In the genomic region with DNA sequence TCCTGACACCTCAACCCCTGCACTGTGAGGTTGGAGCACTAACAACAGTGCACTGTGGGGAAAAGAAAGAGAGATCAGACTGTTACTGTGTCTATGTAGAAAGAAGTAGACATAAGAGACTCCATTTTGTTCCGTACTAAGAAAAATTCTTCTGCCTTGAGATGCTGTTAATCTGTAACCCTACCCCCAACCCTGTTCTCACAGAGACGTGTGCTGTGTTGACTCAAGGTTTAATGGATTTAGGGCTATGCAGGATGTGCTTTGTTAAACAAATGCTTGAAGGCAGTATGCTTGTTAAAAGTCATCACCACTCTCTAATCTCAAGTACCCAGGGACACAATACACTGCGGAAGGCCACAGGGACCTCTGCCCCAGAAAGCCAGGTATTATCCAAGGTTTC, we compare ENCODE assay signal across 8 cellular contexts. TPM values are rescaled to one million over a fixed set of nuclear protein-coding genes. Genes with fewer than 3 reads are reported as not detected.
A peak's percentile ranks its signal among the peaks of the same experiment; 100 is the strongest.
DNase-seq lines count a peak whose midpoint lies in the region; ATAC-seq and TF ChIP-seq lines count a peak whose summit lies in the region.
"Not testable (repeated sequence)": the region's sequence is repeated elsewhere in the genome, so short reads cannot be mapped to it uniquely, and the experiment has no call there.

No MANE protein-coding gene starts in this region.

- not testable (repeated sequence) for H3K27me3 ChIP-seq in ACC112 (ENCODE audit: insufficient read depth, low read length); Karpas-422 (ENCODE audit: low read length); fibroblast of lung (ENCODE audit: control insufficient read depth, insufficient read depth, low read length); iPS-20b (ENCODE audit: insufficient read depth, low read length); neuron (ENCODE audit: insufficient read depth, low read length)

- H3K4me1 Mint-ChIP-seq in WTC11 (peaks cover 72% of the 10 kb centered on the region), type B pancreatic cell (ENCODE audit: unreplicated experiment) (peaks cover 18% of the 10 kb centered on the region)

- peaks cover 15% of the 10 kb centered on the region for H3K9me3 ChIP-seq in ES-I3 (ENCODE audit: control insufficient read depth, insufficient read depth, low read length)
- peaks cover 46% of the 10 kb centered on the region for H3K9me3 ChIP-seq in Karpas-422 (ENCODE audit: low read length)
- not testable (repeated sequence) for H3K9me3 ChIP-seq in fibroblast of lung (ENCODE audit: control insufficient read depth, insufficient read depth, low read depth, low read length)
- H3K9me3 ChIP-seq in iPS-20b (ENCODE audit: insufficient read depth, low read depth, low read length) = peaks cover 37% of the 10 kb centered on the region
- H3K9me3 ChIP-seq in neuron (ENCODE audit: low read length) = peaks cover 29% of the 10 kb centered on the region

- not testable (repeated sequence) for H4K20me1 ChIP-seq in Karpas-422 (ENCODE audit: insufficient read depth, low read depth, low read length); fibroblast of lung (ENCODE audit: control insufficient read depth, extremely low read depth, insufficient read depth, low read length)

- H3K27ac ChIP-seq in ACC112 (ENCODE audit: low read depth, low read length) = peak overlapping the region; percentile 47; the same call in 1 of the 2 replicates
- H3K27ac ChIP-seq in Karpas-422 (ENCODE audit: low read length); fibroblast of lung (ENCODE audit: insufficient read depth, low read length): not testable (repeated sequence)
- H3K27ac ChIP-seq in iPS-20b (ENCODE audit: low read length) = peak overlapping the region; percentile 97

- POLR2A ChIA-PET in WTC11 (lab: Charles Lee) = not testable (repeated sequence)

- not testable (repeated sequence) for DNase-seq in Karpas-422; WTC11 (ENCODE audit: low spot score); fibroblast of lung (ENCODE audit: low read depth in 2 of 2); type B pancreatic cell (ENCODE audit: extremely low spot score, unreplicated experiment)

- H3K4me2 ChIP-seq in Karpas-422 (ENCODE audit: low read depth, low read length, poor library complexity, severe bottlenecking); fibroblast of lung (ENCODE audit: extremely low read depth, insufficient read depth, low read length): not testable (repeated sequence)

- not testable (repeated sequence) for TF ChIP-seq CTCF in WTC11 (IDR thresholded peaks at IDR 0.05); fibroblast of lung (conservative IDR thresholded peaks at IDR 0.05 in 1 of 2, IDR thresholded peaks at IDR 0.05 in 1 of 2; ENCODE audit: low read depth in 1 of 2, low read length in 2 of 2); type B pancreatic cell (conservative IDR thresholded peaks at IDR 0.05)

- H3K27ac Mint-ChIP-seq in WTC11 = peak overlapping the region; percentile 100
- H3K27ac Mint-ChIP-seq in type B pancreatic cell = not testable (repeated sequence)

- not testable (repeated sequence) for ATAC-seq in WTC11

- H3K79me2 ChIP-seq in ACC112 (ENCODE audit: control insufficient read depth, insufficient read depth, low read length, unreplicated experiment) = peaks cover 30% of the 10 kb centered on the region
- peaks cover 41% of the 10 kb centered on the region for H3K79me2 ChIP-seq in Karpas-422 (ENCODE audit: low read length)
- H3K79me2 ChIP-seq in fibroblast of lung (ENCODE audit: control insufficient read depth, insufficient read depth, low read length) = peaks cover 15% of the 10 kb centered on the region

- peaks cover 53% of the 10 kb centered on the region for H3K36me3 Mint-ChIP-seq in WTC11
- H3K36me3 Mint-ChIP-seq in type B pancreatic cell = peaks cover 38% of the 10 kb centered on the region

- H3K9me3 Mint-ChIP-seq in WTC11 (peaks cover 20% of the 10 kb centered on the region), type B pancreatic cell (peaks cover 27% of the 10 kb centered on the region)

- not testable (repeated sequence) for H2AFZ ChIP-seq in ACC112 (ENCODE audit: low read length, unreplicated experiment)
- peak overlapping the region; percentile 94 for H2AFZ ChIP-seq in Karpas-422 (ENCODE audit: low read length)
- peak overlapping the region; percentile 41 for H2AFZ ChIP-seq in fibroblast of lung (ENCODE audit: low read length)
- peak overlapping the region; percentile 64 for H2AFZ ChIP-seq in neuron (ENCODE audit: low read depth, low read length)

- H3K4me1 ChIP-seq in ACC112 (ENCODE audit: control insufficient read depth, insufficient read depth, low read length, unreplicated experiment); ES-I3 (ENCODE audit: insufficient read depth, low read length); Karpas-422 (ENCODE audit: low read length); fibroblast of lung (ENCODE audit: control insufficient read depth, extremely low read depth, insufficient read depth, low read length); neuron (ENCODE audit: insufficient read depth, low read length): not testable (repeated sequence)
- peaks cover 21% of the 10 kb centered on the region for H3K4me1 ChIP-seq in iPS-20b (ENCODE audit: insufficient read depth, low read length)

- H3K4me3 ChIP-seq in ACC112 (ENCODE audit: low read depth, low read length) = 0 out of 2 replicates have a peak overlapping the region, but pooled peaks have one; percentile 96
- H3K4me3 ChIP-seq in Karpas-422 (ENCODE audit: low read length) = 0 out of 2 replicates have a peak overlapping the region, but pooled peaks have one; percentile 89
- H3K4me3 ChIP-seq in fibroblast of lung (replicated peaks in 1 of 4; ENCODE audit: control extremely low read depth in 1 of 4, insufficient read depth in 1 of 4, low read depth in 3 of 4, low read length in 4 of 4); neuron (ENCODE audit: low read length): not testable (repeated sequence)
- peak overlapping the region; percentile 93 for H3K4me3 ChIP-seq in iPS-20b (ENCODE audit: low read length)

- CTCF ChIA-PET in WTC11 (lab: Charles Lee) = not testable (repeated sequence)

- H3K9ac ChIP-seq in ES-I3 (ENCODE audit: low read depth, low read length) (peak overlapping the region; percentile 100; the same call in 1 of the 2 replicates), iPS-20b (ENCODE audit: low read depth, low read length) (peak overlapping the region; percentile 98)
- not testable (repeated sequence) for H3K9ac ChIP-seq in Karpas-422 (ENCODE audit: low read length); fibroblast of lung (ENCODE audit: insufficient read depth, low read length)

- H3K4me3 Mint-ChIP-seq in WTC11 (peak overlapping the region; percentile 99), type B pancreatic cell (peak overlapping the region; percentile 39)

- not testable (repeated sequence) for H3K27me3 Mint-ChIP-seq in WTC11 (ENCODE audit: low read depth)
- H3K27me3 Mint-ChIP-seq in type B pancreatic cell = peaks cover 29% of the 10 kb centered on the region

- H3K36me3 ChIP-seq in ACC112 (ENCODE audit: insufficient read depth, low read length); fibroblast of lung (ENCODE audit: control insufficient read depth, insufficient read depth, low read length): not testable (repeated sequence)
- H3K36me3 ChIP-seq in ES-I3 (ENCODE audit: insufficient read depth, low read length) = peaks cover 10% of the 10 kb centered on the region
- H3K36me3 ChIP-seq in Karpas-422 (ENCODE audit: insufficient read depth, low read length) = peaks cover 33% of the 10 kb centered on the region
- peaks cover 27% of the 10 kb centered on the region for H3K36me3 ChIP-seq in iPS-20b (ENCODE audit: insufficient read depth, low read depth, low read length)
- peaks cover 17% of the 10 kb centered on the region for H3K36me3 ChIP-seq in neuron (ENCODE audit: insufficient read depth, low read length)

- not testable (repeated sequence) for H3K9me2 ChIP-seq in Karpas-422 (replicated peaks; ENCODE audit: insufficient read depth, low read length)

RNA-seq across cellular contexts. Expression of gene ZNF649, which starts 0.8 kb away (rescaled TPM):
- total RNA-seq in Karpas-422 (2014; rRNA removed; shearing (Covaris generic); ENCODE audit: low replicate concordance) = 14.0 and 14.5 TPM in 2 replicates
- total RNA-seq in WTC11 (2021) = 55.6 to 64.7 TPM (median 56.0 TPM) in 3 replicates
- total RNA-seq in fibroblast of lung = 6.2 and 6.9 TPM in 2 replicates
- polyA plus RNA-seq in fibroblast of lung = 4.6 and 5.6 TPM in 2 replicates
- polyA plus RNA-seq in fibroblast of lung (2012) = 3.3 and 3.9 TPM in 2 replicates
- polyA minus RNA-seq in fibroblast of lung (ENCODE audit: low replicate concordance) = 1.3 and 6.8 TPM in 2 replicates
- total RNA-seq in type B pancreatic cell (ENCODE audit: low replicate concordance) = 23.6 and 28.8 TPM in 2 replicates

RNA-seq across cellular contexts. Expression of gene ZNF577, which starts 17.9 kb away (rescaled TPM):
- 40.0 and 43.1 TPM in 2 replicates for total RNA-seq in Karpas-422 (2014; rRNA removed; shearing (Covaris generic); ENCODE audit: low replicate concordance)
- total RNA-seq in WTC11 (2021) (41.0 to 45.2 TPM (median 41.5 TPM) in 3 replicates), fibroblast of lung (8.9 and 9.0 TPM in 2 replicates), type B pancreatic cell (ENCODE audit: low replicate concordance) (14.7 and 21.3 TPM in 2 replicates)
- 4.1 and 4.6 TPM in 2 replicates for polyA plus RNA-seq in fibroblast of lung
- 2.6 and 4.2 TPM in 2 replicates for polyA plus RNA-seq in fibroblast of lung (2012)
- 4.7 TPM in 1 of 2 replicates, not detected in the other for polyA minus RNA-seq in fibroblast of lung (ENCODE audit: low replicate concordance)

RNA-seq across cellular contexts. Expression of gene ZNF613, which starts 21.6 kb away (rescaled TPM):
- 7.3 and 7.5 TPM in 2 replicates for total RNA-seq in Karpas-422 (2014; rRNA removed; shearing (Covaris generic); ENCODE audit: low replicate concordance)
- total RNA-seq in WTC11 (2021) (11.5 to 16.5 TPM (median 13.7 TPM) in 3 replicates), fibroblast of lung (10.8 and 11.2 TPM in 2 replicates), type B pancreatic cell (ENCODE audit: low replicate concordance) (8.9 and 9.3 TPM in 2 replicates)
- polyA plus RNA-seq in fibroblast of lung = 3.8 and 4.6 TPM in 2 replicates
- polyA plus RNA-seq in fibroblast of lung (2012) = 2.4 and 3.4 TPM in 2 replicates
- 0.11 and 3.1 TPM in 2 replicates for polyA minus RNA-seq in fibroblast of lung (ENCODE audit: low replicate concordance)
